ENCODE assay signal across 14 cellular contexts in genomic region chr6:9938801-9939200, GRCh38.
DNase-seq lines count a peak whose midpoint lies in the region; ATAC-seq and TF ChIP-seq lines count a peak whose summit lies in the region.
"Had no signal": no experiment of that assay in that cellular context is flagged by ENCODE, and none has a peak within 500 bp of the region (broad histone marks: within the 10 kb centered on the region; RNA-seq: fewer than 3 reads in every experiment).

No MANE protein-coding gene starts in this region.

- H3K4me3 ChIP-seq in ectodermal cell (ENCODE audit: insufficient read depth, low read depth, low read length): no peak overlapping the region
- H3K4me3 ChIP-seq: BLaER1 had no signal

- H3K27me3 Mint-ChIP-seq in nephron progenitor cell (ENCODE audit: low read depth, poor library complexity) (no peaks in the 10 kb centered on the region), osteocyte (ENCODE audit: unreplicated experiment) (no peaks in the 10 kb centered on the region)

- ATAC-seq in HG02678 (IDR thresholded peaks at IDR 0.05; ENCODE audit: unreplicated experiment) (no peak), HG02571 (IDR thresholded peaks at IDR 0.05; ENCODE audit: unreplicated experiment) (no peak)

- no peaks in the 10 kb centered on the region for H3K36me3 ChIP-seq in ectodermal cell (ENCODE audit: control insufficient read depth, insufficient read depth, low read length)
- H3K36me3 ChIP-seq: BLaER1 had no signal

- peak; percentile 18 for DNase-seq in DMS114 treated with DMSO at 0.1 percent for 48 hours (lab: John Stamatoyannopoulos, UW; ENCODE audit: unreplicated experiment)
- no peak for DNase-seq in nephron progenitor cell
- DNase-seq in osteocyte (ENCODE audit: extremely low spot score, unreplicated experiment): no peak
- DNase-seq in ureter (ENCODE audit: low spot score): no peak
- DNase-seq: 8988T; AML-193; CD8-positive, alpha-beta memory T cell; GOT3; H9 had no signal

- 83 to 94% methylated on average over 7 of the region's 7 CpGs for WGBS in ectodermal cell, 2 experiments

- no peaks in the 10 kb centered on the region for H3K9me3 ChIP-seq in ectodermal cell (ENCODE audit: control insufficient read depth, low read length)

- H3K27me3 ChIP-seq in ectodermal cell (ENCODE audit: control insufficient read depth, insufficient read depth, low read length, poor library complexity, severe bottlenecking): no peaks in the 10 kb centered on the region
- H3K27me3 ChIP-seq: BLaER1 had no signal

- H3K27ac Mint-ChIP-seq in nephron progenitor cell (peak overlapping the region; percentile 92), osteocyte (ENCODE audit: unreplicated experiment) (peak overlapping the region; percentile 50)
- H3K27ac Mint-ChIP-seq: CD8-positive, alpha-beta memory T cell had no signal

- peaks cover 20% of the 10 kb centered on the region for H3K9me3 Mint-ChIP-seq in nephron progenitor cell
- no peaks in the 10 kb centered on the region for H3K9me3 Mint-ChIP-seq in osteocyte (ENCODE audit: unreplicated experiment)
- H3K9me3 Mint-ChIP-seq: H9 had no signal

- peak overlapping the region; percentile 21 for H3K27ac ChIP-seq in ectodermal cell (ENCODE audit: insufficient read depth, low read depth, low read length, poor library complexity, severe bottlenecking)
- H3K27ac ChIP-seq: BLaER1, HL-60 had no signal

- H3K36me3 Mint-ChIP-seq in nephron progenitor cell (ENCODE audit: low read depth): no peaks in the 10 kb centered on the region
- no peaks in the 10 kb centered on the region for H3K36me3 Mint-ChIP-seq in osteocyte (ENCODE audit: unreplicated experiment)
- H3K36me3 Mint-ChIP-seq: CD8-positive, alpha-beta memory T cell had no signal

- H3K4me1 ChIP-seq in ectodermal cell (ENCODE audit: control insufficient read depth, insufficient read depth, low read length): peaks cover 7% of the 10 kb centered on the region

- H3K4me3 Mint-ChIP-seq in nephron progenitor cell (no peak overlapping the region), osteocyte (ENCODE audit: unreplicated experiment) (no peak overlapping the region)
- H3K4me3 Mint-ChIP-seq: CD8-positive, alpha-beta memory T cell; H9 had no signal

- peaks cover 39% of the 10 kb centered on the region for H3K4me1 Mint-ChIP-seq in nephron progenitor cell
- H3K4me1 Mint-ChIP-seq in osteocyte (ENCODE audit: unreplicated experiment): peaks cover 9% of the 10 kb centered on the region
- H3K4me1 Mint-ChIP-seq: CD8-positive, alpha-beta memory T cell; H9 had no signal

- TF ChIP-seq CTCF in nephron progenitor cell (IDR thresholded peaks at IDR 0.05) (no peak), osteocyte (IDR thresholded peaks at IDR 0.05) (no peak)
